In the genomic region with DNA sequence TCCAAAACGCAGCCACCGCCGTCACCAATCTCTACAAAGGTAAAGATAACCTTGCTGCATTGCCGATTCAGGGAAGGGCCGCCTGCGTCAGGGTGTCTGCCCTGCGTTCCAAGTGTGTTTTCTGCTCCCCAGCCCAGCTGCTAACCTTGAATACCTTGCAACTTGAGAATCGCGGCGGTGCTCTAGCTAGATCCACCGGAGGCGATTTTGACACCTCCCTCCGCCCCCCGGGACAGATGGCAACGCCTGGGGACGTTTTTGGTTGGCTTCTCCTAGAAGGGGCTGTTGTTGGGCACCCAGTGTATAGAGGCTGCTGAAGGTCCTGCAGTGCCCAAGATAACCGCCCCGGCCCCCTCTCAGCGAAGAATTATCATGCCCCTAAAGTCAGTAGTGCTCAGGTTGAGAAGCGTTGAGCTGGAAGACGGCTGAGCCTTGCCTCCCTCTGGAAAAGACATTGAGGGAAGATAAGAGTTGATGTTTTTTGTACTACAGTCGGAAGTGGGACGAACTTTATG, we compare ENCODE assay signal across 1 cellular context.
TF ChIP-seq lines count a peak whose summit lies in the region.

No MANE protein-coding gene starts in this region.

TF ChIP-seq in IMR-90, 13 proteins besides CTCF, POLR2A, EP300 and RAD21 (continued from another document):
- no peak for TF ChIP-seq RFX5 (IDR thresholded peaks at IDR 0.05; ENCODE audit: low read depth, low read length)
